ENCODE assay signal across 13 cellular contexts in the genomic region with DNA sequence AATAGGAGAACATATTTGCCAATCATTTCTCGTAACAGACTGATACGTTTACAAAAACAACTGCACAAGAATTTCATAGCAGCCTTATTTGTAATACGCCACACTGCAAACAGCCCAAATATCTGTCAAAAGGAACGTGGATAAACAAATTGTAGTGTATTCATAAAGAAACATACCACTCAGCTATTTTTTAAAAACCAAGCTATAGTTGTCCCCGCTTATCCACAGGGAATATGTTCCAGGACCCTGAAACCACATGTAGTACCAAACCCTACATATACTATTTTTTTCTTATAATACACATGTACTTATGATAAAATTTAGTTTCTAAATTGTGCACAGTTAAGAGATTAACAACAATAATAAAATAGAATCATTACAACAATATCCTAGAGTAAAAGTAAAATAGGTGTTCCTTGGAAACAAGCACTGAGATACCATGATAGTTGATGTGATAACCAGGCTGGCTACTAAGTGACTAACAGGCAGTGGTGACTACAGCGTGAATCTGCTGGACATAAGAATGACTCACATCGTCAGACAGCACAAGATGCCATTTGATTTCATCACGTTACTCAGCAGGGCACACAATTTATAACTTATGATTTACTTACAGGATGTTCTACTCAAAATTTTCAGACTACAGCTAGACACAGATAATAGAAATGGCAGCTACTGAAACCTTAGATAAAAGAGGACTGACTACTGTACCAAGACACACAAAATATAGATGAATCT.
A peak's percentile ranks its signal among the peaks of the same experiment; 100 is the strongest.
DNase-seq lines count a peak whose midpoint lies in the region; ATAC-seq and TF ChIP-seq lines count a peak whose summit lies in the region.
"Had no signal": no experiment of that assay in that cellular context is flagged by ENCODE, and none has a peak within 500 bp of the region (broad histone marks: within the 10 kb centered on the region; RNA-seq: fewer than 3 reads in every experiment).

No MANE protein-coding gene starts in this region.

- no peaks in the 10 kb centered on the region for H3K79me2 ChIP-seq in GM23338 (replicated peaks; ENCODE audit: insufficient read depth)
- H3K79me2 ChIP-seq: parathyroid adenoma had no signal

- H3F3A ChIP-seq in GM23338 (replicated peaks; ENCODE audit: low read depth) = no peaks in the 10 kb centered on the region

- H3K4me1 ChIP-seq in GM23338 (ENCODE audit: insufficient read depth) = no peaks in the 10 kb centered on the region
- H3K4me1 ChIP-seq: parathyroid adenoma had no signal

- no peaks in the 10 kb centered on the region for H3K9me2 ChIP-seq in GM23338 (ENCODE audit: insufficient read depth)

- no peaks in the 10 kb centered on the region for H4K20me1 ChIP-seq in GM23338 (replicated peaks; ENCODE audit: insufficient read depth)

- no peaks in the 10 kb centered on the region for H3K36me3 Mint-ChIP-seq in osteocyte (ENCODE audit: unreplicated experiment)
- no peaks in the 10 kb centered on the region; the same call in 2 of the 3 replicates for H3K36me3 Mint-ChIP-seq in GM23338 (ENCODE audit: low read depth)
- H3K36me3 Mint-ChIP-seq: type B pancreatic cell had no signal

- no peak overlapping the region for H3K4me2 ChIP-seq in GM23338

- H3K36me3 ChIP-seq in GM23338 (ENCODE audit: insufficient read depth) = peaks cover under 1% of the 10 kb centered on the region; the same call in 1 of the 2 replicates

- DNase-seq in EL (peak; percentile 94), RWPE1 (ENCODE audit: low spot score) (peak; percentile 71), osteocyte (ENCODE audit: extremely low spot score, unreplicated experiment) (no peak), GM23338 (ENCODE audit: low spot score) (no peak)
- DNase-seq: activated B cell treated with CpG ODN at 0.5 μM for 24 hours, NCI-H2029 had no signal

- H3K9me3 Mint-ChIP-seq in osteocyte (ENCODE audit: unreplicated experiment) = no peaks in the 10 kb centered on the region
- H3K9me3 Mint-ChIP-seq in GM23338 = peaks cover 11% of the 10 kb centered on the region; the same call in 1 of the 3 replicates
- H3K9me3 Mint-ChIP-seq: type B pancreatic cell had no signal

- TF ChIP-seq CTCF in RWPE1 (conservative IDR thresholded peaks at IDR 0.05; ENCODE audit: low read depth) = no peak
- no peak for TF ChIP-seq CTCF in osteocyte (IDR thresholded peaks at IDR 0.05)
- TF ChIP-seq CTCF in GM23338 (conservative IDR thresholded peaks at IDR 0.05; ENCODE audit: low read depth in 2 of 2) = no peak

- CTCF ChIA-PET in RWPE1 (lab: Yijun Ruan, JAX) = no interaction called here

- peak overlapping the region; percentile 53 for H3K27ac Mint-ChIP-seq in osteocyte (ENCODE audit: unreplicated experiment)
- no peak overlapping the region for H3K27ac Mint-ChIP-seq in GM23338
- H3K27ac Mint-ChIP-seq: activated B cell treated with CpG ODN at 0.5 μM for 24 hours; dendritic cell treated with granulocyte-macrophage colony-stimulating factor and Interleukin-4, amounts not matched to agents 40 ng/mL and 50 ng/mL, for 4 days; type B pancreatic cell had no signal

- POLR2A ChIA-PET in RWPE1 (lab: Yijun Ruan, JAX; ENCODE audit: low non-redundant PET) = no interaction called here

- H3K27ac ChIP-seq in RWPE1 = no peak overlapping the region
- no peak overlapping the region for H3K27ac ChIP-seq in GM23338 (ENCODE audit: low read depth)
- H3K27ac ChIP-seq: parathyroid adenoma had no signal

- no peaks in the 10 kb centered on the region for H3K27me3 Mint-ChIP-seq in osteocyte (ENCODE audit: unreplicated experiment)
- H3K27me3 Mint-ChIP-seq in GM23338 (ENCODE audit: insufficient read depth, low read depth, poor library complexity) = no peaks in the 10 kb centered on the region
- H3K27me3 Mint-ChIP-seq: activated B cell treated with CpG ODN at 0.5 μM for 24 hours; dendritic cell treated with granulocyte-macrophage colony-stimulating factor and Interleukin-4, amounts not matched to agents 40 ng/mL and 50 ng/mL, for 4 days; type B pancreatic cell had no signal

- ATAC-seq in esophagus mucosa (peak; percentile 80), GM23338 (no peak), GM19455 (IDR thresholded peaks at IDR 0.05; ENCODE audit: unreplicated experiment) (no peak), HG02623 (IDR thresholded peaks at IDR 0.05; ENCODE audit: unreplicated experiment) (no peak), HG03469 (IDR thresholded peaks at IDR 0.05; ENCODE audit: unreplicated experiment) (no peak)

- H3K4me3 Mint-ChIP-seq in osteocyte (ENCODE audit: unreplicated experiment) (no peak overlapping the region), GM23338 (no peak overlapping the region)
- H3K4me3 Mint-ChIP-seq: activated B cell treated with CpG ODN at 0.5 μM for 24 hours; dendritic cell treated with granulocyte-macrophage colony-stimulating factor and Interleukin-4, amounts not matched to agents 40 ng/mL and 50 ng/mL, for 4 days; type B pancreatic cell had no signal

- no peaks in the 10 kb centered on the region for H3K27me3 ChIP-seq in GM23338 (ENCODE audit: insufficient read depth)

- H3K4me3 ChIP-seq in GM23338 = no peak overlapping the region

- H2AFZ ChIP-seq in GM23338 = no peak overlapping the region
- H2AFZ ChIP-seq: parathyroid adenoma had no signal

- H3K4me1 Mint-ChIP-seq in osteocyte (ENCODE audit: unreplicated experiment) = peaks cover 5% of the 10 kb centered on the region
- no peaks in the 10 kb centered on the region for H3K4me1 Mint-ChIP-seq in GM23338
- H3K4me1 Mint-ChIP-seq: activated B cell treated with CpG ODN at 0.5 μM for 24 hours had no signal

TF ChIP-seq in GM23338, 12 proteins besides CTCF, POLR2A, EP300 and RAD21 (continues in another document):
- TF ChIP-seq CREB1 (CRISPR knock-in tag; IDR thresholded peaks at IDR 0.05; ENCODE audit: low read depth) (no peak), ZNF331 (CRISPR knock-in tag; IDR thresholded peaks at IDR 0.05; ENCODE audit: low read depth) (no peak), ZNF114 (CRISPR knock-in tag; IDR thresholded peaks at IDR 0.05) (no peak), NANOG (IDR thresholded peaks at IDR 0.05; ENCODE audit: borderline replicate concordance) (no peak), EZH2phosphoT487 (IDR thresholded peaks at IDR 0.05; ENCODE audit: unreplicated experiment) (no peak), JUNB (IDR thresholded peaks at IDR 0.05; ENCODE audit: unreplicated experiment) (no peak), EZH2 (IDR thresholded peaks at IDR 0.05; ENCODE audit: low read depth, unreplicated experiment) (no peak)
- TF ChIP-seq, protein P1, sequence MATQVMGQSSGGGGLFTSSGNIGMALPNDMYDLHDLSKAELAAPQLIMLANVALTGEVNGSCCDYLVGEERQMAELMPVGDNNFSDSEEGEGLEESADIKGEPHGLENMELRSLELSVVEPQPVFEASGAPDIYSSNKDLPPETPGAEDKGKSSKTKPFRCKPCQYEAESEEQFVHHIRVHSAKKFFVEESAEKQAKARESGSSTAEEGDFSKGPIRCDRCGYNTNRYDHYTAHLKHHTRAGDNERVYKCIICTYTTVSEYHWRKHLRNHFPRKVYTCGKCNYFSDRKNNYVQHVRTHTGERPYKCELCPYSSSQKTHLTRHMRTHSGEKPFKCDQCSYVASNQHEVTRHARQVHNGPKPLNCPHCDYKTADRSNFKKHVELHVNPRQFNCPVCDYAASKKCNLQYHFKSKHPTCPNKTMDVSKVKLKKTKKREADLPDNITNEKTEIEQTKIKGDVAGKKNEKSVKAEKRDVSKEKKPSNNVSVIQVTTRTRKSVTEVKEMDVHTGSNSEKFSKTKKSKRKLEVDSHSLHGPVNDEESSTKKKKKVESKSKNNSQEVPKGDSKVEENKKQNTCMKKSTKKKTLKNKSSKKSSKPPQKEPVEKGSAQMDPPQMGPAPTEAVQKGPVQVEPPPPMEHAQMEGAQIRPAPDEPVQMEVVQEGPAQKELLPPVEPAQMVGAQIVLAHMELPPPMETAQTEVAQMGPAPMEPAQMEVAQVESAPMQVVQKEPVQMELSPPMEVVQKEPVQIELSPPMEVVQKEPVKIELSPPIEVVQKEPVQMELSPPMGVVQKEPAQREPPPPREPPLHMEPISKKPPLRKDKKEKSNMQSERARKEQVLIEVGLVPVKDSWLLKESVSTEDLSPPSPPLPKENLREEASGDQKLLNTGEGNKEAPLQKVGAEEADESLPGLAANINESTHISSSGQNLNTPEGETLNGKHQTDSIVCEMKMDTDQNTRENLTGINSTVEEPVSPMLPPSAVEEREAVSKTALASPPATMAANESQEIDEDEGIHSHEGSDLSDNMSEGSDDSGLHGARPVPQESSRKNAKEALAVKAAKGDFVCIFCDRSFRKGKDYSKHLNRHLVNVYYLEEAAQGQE (IDR thresholded peaks at IDR 0.05; ENCODE audit: unreplicated experiment) = no peak

Comparison
In these comparisons a context has a peak if more than half of its experiments do, and no peak if none do; other contexts are left out.
1. DNase-seq: peak in EL (single experiment) and RWPE1 (single experiment); none in osteocyte (single experiment) and GM23338 (single experiment).